ENCODE assay signal across 8 cellular contexts in genomic region chr12:49553512-49554088, GRCh38. TPM values are rescaled to one million over a fixed set of nuclear protein-coding genes. Genes with fewer than 3 reads are reported as not detected.
DNase-seq lines count a peak whose midpoint lies in the region; ATAC-seq, FAIRE-seq and TF ChIP-seq lines count a peak whose summit lies in the region.

No MANE protein-coding gene starts in this region.

- peak; percentile 85 for FAIRE-seq in HepG2 (lab: Jason Lieb, UNC)

- TF ChIP-seq RAD21 in HepG2 (CRISPR knock-in tag; IDR thresholded peaks at IDR 0.05) = no peak

- no peak for TF ChIP-seq EP300 in HepG2 (IDR thresholded peaks at IDR 0.05; ENCODE audit: low read depth in 2 of 2, low read length in 2 of 2)
- no peak for TF ChIP-seq EP300 in HepG2 (CRISPR knock-in tag; IDR thresholded peaks at IDR 0.05; ENCODE audit: borderline replicate concordance)

- no peak overlapping the region for H3K9ac ChIP-seq in HepG2 (ENCODE audit: insufficient read depth, low read depth, low read length)

- no peak overlapping the region for H2AFZ ChIP-seq in HepG2 (ENCODE audit: low read length)

- H3K27ac ChIP-seq in WERI-Rb-1 (no peak overlapping the region), HepG2 (ENCODE audit: extremely low read length, insufficient read depth, low read length) (no peak overlapping the region)

- peak; percentile 74 for ATAC-seq in activated CD4-positive, alpha-beta T cell treated with anti-CD3 and anti-CD28 coated beads for 36 hours
- peak; percentile 58 for ATAC-seq in HepG2
- ATAC-seq in omental fat pad (ENCODE audit: low FRiP score) = no peak
- ATAC-seq in HG03039 (IDR thresholded peaks at IDR 0.05; ENCODE audit: unreplicated experiment) = no peak

- intact Hi-C loops in activated CD4-positive, alpha-beta T cell treated with anti-CD3 and anti-CD28 coated beads for 36 hours (cut with DNase I, micrococcal nuclease) = no loop called here
- intact Hi-C loops in HepG2 (cut with micrococcal nuclease; ENCODE audit: unreplicated experiment) = loop anchor here (1.0 kb wide), 1 partner anchor 27 kb away; no protein-coding TSS in a partner anchor

- H3K9me3 Mint-ChIP-seq in activated CD4-positive, alpha-beta T cell treated with anti-CD3 and anti-CD28 coated beads for 36 hours (ENCODE audit: low read depth) = no peaks in the 10 kb centered on the region

- peaks cover 3% of the 10 kb centered on the region for H3K4me1 Mint-ChIP-seq in activated CD4-positive, alpha-beta T cell treated with anti-CD3 and anti-CD28 coated beads for 36 hours

- no peak for DNase-seq in activated CD4-positive, alpha-beta T cell treated with anti-CD3 and anti-CD28 coated beads for 36 hours
- no peak for DNase-seq in activated CD4-positive, alpha-beta T cell treated with anti-CD3 and anti-CD28 coated beads, Interleukin-2, amount 50 U/mL, for 4 hours
- peak; percentile 63 for DNase-seq in NCI-H1417 treated with DMSO at 0.1 percent for 48 hours (lab: John Stamatoyannopoulos, UW)
- peak; percentile 48 for DNase-seq in WERI-Rb-1
- DNase-seq in HepG2 (ENCODE audit: low spot score) = peak; percentile 58
- no peak for DNase-seq in omental fat pad (ENCODE audit: low spot score)
- no peak for DNase-seq in DMS114 treated with DMSO at 0.1 percent for 48 hours (lab: John Stamatoyannopoulos, UW; ENCODE audit: unreplicated experiment)

- TF ChIP-seq CTCF in WERI-Rb-1 (IDR thresholded peaks at IDR 0.05; ENCODE audit: low read depth, low read length) (peak; percentile 67), HepG2 (CRISPR knock-in tag; IDR thresholded peaks at IDR 0.05) (peak; percentile 64), omental fat pad (IDR thresholded peaks at IDR 0.05) (no peak)

- no TSS peak for BruUV-seq in HepG2 (replicated peaks; lab: Mats Ljungman, UMichigan)

- no peaks in the 10 kb centered on the region for H4K20me1 ChIP-seq in HepG2 (ENCODE audit: insufficient read depth, low read length)

- peaks cover 47% of the 10 kb centered on the region for H3K4me1 ChIP-seq in HepG2 (ENCODE audit: insufficient read depth, low read length)

- peaks cover 3% of the 10 kb centered on the region for H3K27me3 Mint-ChIP-seq in activated CD4-positive, alpha-beta T cell treated with anti-CD3 and anti-CD28 coated beads for 36 hours

- no peaks in the 10 kb centered on the region for H3K27me3 ChIP-seq in WERI-Rb-1 (ENCODE audit: insufficient read depth, low read depth, severe bottlenecking)
- H3K27me3 ChIP-seq in HepG2 (ENCODE audit: control insufficient read depth in 1 of 2, insufficient read depth in 2 of 2, low read length in 2 of 2) = no peaks in the 10 kb centered on the region

- H3K36me3 ChIP-seq in WERI-Rb-1 = peaks cover 27% of the 10 kb centered on the region
- H3K36me3 ChIP-seq in HepG2 (replicated peaks in 1 of 2; ENCODE audit: control insufficient read depth in 1 of 2, insufficient read depth in 2 of 2, low read length in 2 of 2) = peaks cover 2 to 3% of the 10 kb centered on the region in 2 experiments; a peak in 2 of 5 replicates

- CTCF ChIA-PET in activated CD4-positive, alpha-beta T cell treated with anti-CD3 and anti-CD28 coated beads for 36 hours (lab: Charles Lee) = interaction anchor here (0.7 to 1.7 kb wide), 7 partner anchors 8 to 267 kb away, joined by 3 to 9 read pairs (median 4); no protein-coding TSS in a partner anchor
- CTCF ChIA-PET in HepG2 (lab: Yijun Ruan, JAX; ENCODE audit: low intra/inter-chr PET ratio, low total read pairs) = interaction anchor here (1.1 to 1.3 kb wide), 2 partner anchors 16 to 27 kb away, joined by 4 to 5 read pairs; no protein-coding TSS in a partner anchor

- WGBS in HepG2 (ENCODE audit: low lambda C conversion rate) = 62% methylated on average over 2 of the region's 2 CpGs

- H3K4me3 Mint-ChIP-seq in activated CD4-positive, alpha-beta T cell treated with anti-CD3 and anti-CD28 coated beads for 36 hours = no peak overlapping the region

- no peak overlapping the region for H3K4me3 ChIP-seq in WERI-Rb-1 (ENCODE audit: low read depth, low read length)
- H3K4me3 ChIP-seq in HepG2 (replicated peaks in 1 of 3; ENCODE audit: insufficient read depth in 1 of 3, low read depth in 2 of 3, low read length in 3 of 3) = no peak overlapping the region

- H3K36me3 Mint-ChIP-seq in activated CD4-positive, alpha-beta T cell treated with anti-CD3 and anti-CD28 coated beads for 36 hours (ENCODE audit: low read depth) = peaks cover 1% of the 10 kb centered on the region

- no peak for TF ChIP-seq POLR2A in HepG2 (IDR thresholded peaks at IDR 0.05; ENCODE audit: insufficient read depth in 1 of 2, low read depth in 2 of 2, low read length in 2 of 2)

- no peak overlapping the region for H3K4me2 ChIP-seq in HepG2 (ENCODE audit: low read depth, low read length)

- in situ Hi-C loops in HepG2 (cut with HindIII; ENCODE audit: extremely low pct_ligation_motif_present, low pct_unique_long_range_greater_than_20kb) = no loop called here

- POLR2A ChIA-PET in activated CD4-positive, alpha-beta T cell treated with anti-CD3 and anti-CD28 coated beads for 36 hours (lab: Charles Lee) = no interaction called here
- POLR2A ChIA-PET in HepG2 (lab: Yijun Ruan, JAX) = interaction anchor here (1.9 kb wide), 1 partner anchor 187 kb away, joined by 6 read pairs; the partner anchor contains the start of gene SPATS2

- no peak overlapping the region for H3K27ac Mint-ChIP-seq in activated CD4-positive, alpha-beta T cell treated with anti-CD3 and anti-CD28 coated beads for 36 hours

- H3K9me3 ChIP-seq in WERI-Rb-1 (ENCODE audit: severe bottlenecking) (no peaks in the 10 kb centered on the region), HepG2 (ENCODE audit: low read length) (no peaks in the 10 kb centered on the region)

- H3K79me2 ChIP-seq in HepG2 (ENCODE audit: insufficient read depth, low read length) = no peaks in the 10 kb centered on the region

RNA-seq across cellular contexts. Expression of gene MCRS1, which starts 14.3 kb away (rescaled TPM):
- 10 to 100 TPM; 48.2 to 58.2 TPM for total RNA-seq in activated CD4-positive, alpha-beta T cell treated with anti-CD3 and anti-CD28 coated beads for 36 hours
- total RNA-seq in HepG2 (2016; rRNA removed; fragmentation: Illumina TruSeq; extraction: Trizol) = 66.3 and 76.8 TPM in 2 replicates
- 32.9 and 37.0 TPM in 2 replicates for total RNA-seq in HepG2 (2016; cell fraction: cytosol; rRNA removed; fragmentation: Illumina TruSeq; extraction: Trizol; ENCODE audit: low read depth)
- 64.5 and 67.8 TPM in 2 replicates for total RNA-seq in HepG2 (2016; cell fraction: insoluble cytoplasmic fraction; rRNA removed; fragmentation: Illumina TruSeq; extraction: Trizol)
- total RNA-seq in HepG2 (2016; cell fraction: membrane; rRNA removed; fragmentation: Illumina TruSeq; extraction: Trizol) = 57.5 and 79.5 TPM in 2 replicates
- 53.8 and 61.6 TPM in 2 replicates for total RNA-seq in HepG2 (2016; cell fraction: nucleus; rRNA removed; fragmentation: Illumina TruSeq; extraction: Trizol)
- polyA plus RNA-seq in HepG2 (2011; rRNA removed) = 51.0 and 51.1 TPM in 2 replicates
- 42.1 and 59.2 TPM in 2 replicates for polyA plus RNA-seq in HepG2 (2011; cell fraction: cytosol; rRNA removed)
- polyA plus RNA-seq in HepG2 (2011; cell fraction: nucleus; rRNA removed) = 183 and 211 TPM in 2 replicates
- 23.8 and 25.1 TPM in 2 replicates for polyA plus RNA-seq in HepG2 (2012)
- 23.7 and 32.2 TPM in 2 replicates for polyA plus RNA-seq in HepG2 (2016; cell fraction: cytosol; fragmentation: Illumina TruSeq; extraction: Trizol; ENCODE audit: low read depth)
- polyA plus RNA-seq in HepG2 (2016; cell fraction: insoluble cytoplasmic fraction; fragmentation: Illumina TruSeq; extraction: Trizol; ENCODE audit: low read depth) = 64.6 and 74.5 TPM in 2 replicates
- polyA plus RNA-seq in HepG2 (2016; cell fraction: membrane; fragmentation: Illumina TruSeq; extraction: Trizol; ENCODE audit: low read depth) = 48.0 and 61.2 TPM in 2 replicates
- 102 and 107 TPM in 2 replicates for polyA plus RNA-seq in HepG2 (2016; cell fraction: nucleus; fragmentation: Illumina TruSeq; extraction: Trizol; ENCODE audit: insufficient read depth, low read depth)
- 111 and 194 TPM in 2 replicates for polyA minus RNA-seq in HepG2 (2011; rRNA and poly(A)+ RNA removed; ENCODE audit: low replicate concordance)
- polyA minus RNA-seq in HepG2 (2011; cell fraction: cytosol; rRNA and poly(A)+ RNA removed) = 18.1 and 20.3 TPM in 2 replicates
- 29.8 and 41.8 TPM in 2 replicates for polyA minus RNA-seq in HepG2 (2011; cell fraction: nucleus; rRNA and poly(A)+ RNA removed)
- 10 to 100 TPM; 31.2 to 57.2 (median 33.1) TPM for total RNA-seq in omental fat pad

RNA-seq across cellular contexts. Expression of gene KCNH3, which starts 14.8 kb away (rescaled TPM):
- 1 to 10 TPM; 2.4 to 3.3 TPM for total RNA-seq in activated CD4-positive, alpha-beta T cell treated with anti-CD3 and anti-CD28 coated beads for 36 hours
- total RNA-seq in HepG2 (2016; rRNA removed; fragmentation: Illumina TruSeq; extraction: Trizol) (0.07 and 0.13 TPM in 2 replicates), omental fat pad (1 to 10 TPM in 1 of 4 donors, under 1 TPM in 3; 0.63 to 1.7 (median 0.79) TPM)
- not detected in 2 replicates for total RNA-seq in HepG2 (2016; cell fraction: cytosol; rRNA removed; fragmentation: Illumina TruSeq; extraction: Trizol; ENCODE audit: low read depth)
- 0.06 and 0.09 TPM in 2 replicates for total RNA-seq in HepG2 (2016; cell fraction: insoluble cytoplasmic fraction; rRNA removed; fragmentation: Illumina TruSeq; extraction: Trizol)
- not detected in 2 replicates for total RNA-seq in HepG2 (2016; cell fraction: membrane; rRNA removed; fragmentation: Illumina TruSeq; extraction: Trizol)
- not detected in 2 replicates for total RNA-seq in HepG2 (2016; cell fraction: nucleus; rRNA removed; fragmentation: Illumina TruSeq; extraction: Trizol)
- 0.01 and 0.03 TPM in 2 replicates for polyA plus RNA-seq in HepG2 (2011; rRNA removed)
- 0.04 TPM in 1 of 2 replicates, not detected in the other for polyA plus RNA-seq in HepG2 (2011; cell fraction: cytosol; rRNA removed)
- 0.05 and 0.23 TPM in 2 replicates for polyA plus RNA-seq in HepG2 (2011; cell fraction: nucleus; rRNA removed)
- 0.08 TPM in 1 of 2 replicates, not detected in the other for polyA plus RNA-seq in HepG2 (2012)
- not detected in 2 replicates for polyA plus RNA-seq in HepG2 (2016; cell fraction: cytosol; fragmentation: Illumina TruSeq; extraction: Trizol; ENCODE audit: low read depth)
- polyA plus RNA-seq in HepG2 (2016; cell fraction: insoluble cytoplasmic fraction; fragmentation: Illumina TruSeq; extraction: Trizol; ENCODE audit: low read depth) = not detected in 2 replicates
- polyA plus RNA-seq in HepG2 (2016; cell fraction: membrane; fragmentation: Illumina TruSeq; extraction: Trizol; ENCODE audit: low read depth) = 0.32 TPM in 1 of 2 replicates, not detected in the other
- 0.48 TPM in 1 of 2 replicates, not detected in the other for polyA plus RNA-seq in HepG2 (2016; cell fraction: nucleus; fragmentation: Illumina TruSeq; extraction: Trizol; ENCODE audit: insufficient read depth, low read depth)
- not detected in 2 replicates for polyA minus RNA-seq in HepG2 (2011; rRNA and poly(A)+ RNA removed; ENCODE audit: low replicate concordance)
- not detected in 2 replicates for polyA minus RNA-seq in HepG2 (2011; cell fraction: cytosol; rRNA and poly(A)+ RNA removed)
- not detected in 2 replicates for polyA minus RNA-seq in HepG2 (2011; cell fraction: nucleus; rRNA and poly(A)+ RNA removed)

RNA-seq across cellular contexts. Expression of gene FAM186B, which starts 51.8 kb away (rescaled TPM):
- under 1 TPM; 0.05 to 0.07 TPM for total RNA-seq in activated CD4-positive, alpha-beta T cell treated with anti-CD3 and anti-CD28 coated beads for 36 hours
- total RNA-seq in HepG2 (2016; rRNA removed; fragmentation: Illumina TruSeq; extraction: Trizol) (0.17 and 0.20 TPM in 2 replicates), omental fat pad (under 1 TPM in 3 of 4 donors, not detected in 1; 0.25 to 0.84 (median 0.48) TPM)
- total RNA-seq in HepG2 (2016; cell fraction: cytosol; rRNA removed; fragmentation: Illumina TruSeq; extraction: Trizol; ENCODE audit: low read depth) = not detected in 2 replicates
- total RNA-seq in HepG2 (2016; cell fraction: insoluble cytoplasmic fraction; rRNA removed; fragmentation: Illumina TruSeq; extraction: Trizol) = 0.21 and 0.30 TPM in 2 replicates
- total RNA-seq in HepG2 (2016; cell fraction: membrane; rRNA removed; fragmentation: Illumina TruSeq; extraction: Trizol) = 0.14 and 0.15 TPM in 2 replicates
- 0.16 TPM in 1 of 2 replicates, not detected in the other for total RNA-seq in HepG2 (2016; cell fraction: nucleus; rRNA removed; fragmentation: Illumina TruSeq; extraction: Trizol)
- polyA plus RNA-seq in HepG2 (2011; rRNA removed) = 0.05 and 0.07 TPM in 2 replicates
- 0.03 and 0.12 TPM in 2 replicates for polyA plus RNA-seq in HepG2 (2011; cell fraction: cytosol; rRNA removed)
- polyA plus RNA-seq in HepG2 (2011; cell fraction: nucleus; rRNA removed) = 0.07 and 0.08 TPM in 2 replicates
- polyA plus RNA-seq in HepG2 (2012) = 0.19 and 0.44 TPM in 2 replicates
- polyA plus RNA-seq in HepG2 (2016; cell fraction: cytosol; fragmentation: Illumina TruSeq; extraction: Trizol; ENCODE audit: low read depth) = not detected in 2 replicates
- polyA plus RNA-seq in HepG2 (2016; cell fraction: insoluble cytoplasmic fraction; fragmentation: Illumina TruSeq; extraction: Trizol; ENCODE audit: low read depth) = 0.20 and 0.25 TPM in 2 replicates
- 0.14 and 0.23 TPM in 2 replicates for polyA plus RNA-seq in HepG2 (2016; cell fraction: membrane; fragmentation: Illumina TruSeq; extraction: Trizol; ENCODE audit: low read depth)
- not detected in 2 replicates for polyA plus RNA-seq in HepG2 (2016; cell fraction: nucleus; fragmentation: Illumina TruSeq; extraction: Trizol; ENCODE audit: insufficient read depth, low read depth)
- 0.22 TPM in 1 of 2 replicates, not detected in the other for polyA minus RNA-seq in HepG2 (2011; rRNA and poly(A)+ RNA removed; ENCODE audit: low replicate concordance)
- polyA minus RNA-seq in HepG2 (2011; cell fraction: cytosol; rRNA and poly(A)+ RNA removed) = not detected in 2 replicates
- 0.25 TPM in 1 of 2 replicates, not detected in the other for polyA minus RNA-seq in HepG2 (2011; cell fraction: nucleus; rRNA and poly(A)+ RNA removed)

Comparison
In these comparisons a context has a peak if more than half of its experiments do, and no peak if none do; other contexts are left out.
1. ATAC-seq: peak in activated CD4-positive, alpha-beta T cell treated with anti-CD3 and anti-CD28 coated beads for 36 hours (single experiment) and HepG2 (single experiment); none in omental fat pad (single experiment) and HG03039 (single experiment).
2. DNase-seq: peak in NCI-H1417 treated with DMSO at 0.1 percent for 48 hours (single experiment), WERI-Rb-1 (single experiment) and HepG2 (single experiment); none in activated CD4-positive, alpha-beta T cell treated with anti-CD3 and anti-CD28 coated beads for 36 hours (single experiment), activated CD4-positive, alpha-beta T cell treated with anti-CD3 and anti-CD28 coated beads, Interleukin-2, amount 50 U/mL, for 4 hours (0 of 2), omental fat pad (single experiment) and DMS114 treated with DMSO at 0.1 percent for 48 hours (single experiment).
3. CTCF ChIP-seq: peak in WERI-Rb-1 (single experiment) and HepG2 (single experiment); none in omental fat pad (0 of 3).